22 cellular contexts compared by ENCODE assay signal in genomic region chr6:5303711-5304110, GRCh38. TPM values are rescaled to one million over a fixed set of nuclear protein-coding genes. Genes with fewer than 3 reads are reported as not detected.
DNase-seq lines count a peak whose midpoint lies in the region; ATAC-seq and TF ChIP-seq lines count a peak whose summit lies in the region.
"Had no signal": no experiment of that assay in that cellular context is flagged by ENCODE, and none has a peak within 500 bp of the region (broad histone marks: within the 10 kb centered on the region; RNA-seq: fewer than 3 reads in every experiment).

No MANE protein-coding gene starts in this region.

- H3K27me3 ChIP-seq in HCT116 (ENCODE audit: insufficient read depth, low read length): no peaks in the 10 kb centered on the region
- H3K27me3 ChIP-seq: adrenal gland, heart right ventricle, right lobe of liver, suprapubic skin had no signal

- peak overlapping the region; percentile 81 for H3K27ac Mint-ChIP-seq in stimulated activated memory B cell treated with anti-CD40 and anti-IgM and Interleukin-4, amounts not matched to agents 10 μg/mL and 1 μg/mL and 100 μg/mL, for 72 hours
- H3K27ac Mint-ChIP-seq: H9 had no signal

- peaks cover 0 to 6% of the 10 kb centered on the region in 2 experiments; a peak in 1 of 4 replicates for H3K4me1 ChIP-seq in HCT116 (ENCODE audit: control insufficient read depth in 1 of 2, insufficient read depth in 2 of 2, low read length in 2 of 2)
- H3K4me1 ChIP-seq: adrenal gland had no signal

- H3K9ac ChIP-seq in HCT116 (ENCODE audit: low read length): no peak overlapping the region

- no peaks in the 10 kb centered on the region for H4K20me1 ChIP-seq in HCT116 (ENCODE audit: insufficient read depth)

- TF ChIP-seq CTCF in HCT116 (IDR thresholded peaks at IDR 0.05 in 2 of 3, conservative IDR thresholded peaks at IDR 0.05 in 1 of 3; ENCODE audit: borderline replicate concordance in 1 of 3, insufficient read depth in 1 of 3, low read depth in 2 of 3, low read length in 2 of 3) (no peak), VCaP (conservative IDR thresholded peaks at IDR 0.05) (no peak), epithelial cell of proximal tubule (conservative IDR thresholded peaks at IDR 0.05; ENCODE audit: low read depth, low read length) (no peak)

- H3K36me3 Mint-ChIP-seq in stimulated activated memory B cell treated with anti-CD40 and anti-IgM and Interleukin-4, amounts not matched to agents 10 μg/mL and 1 μg/mL and 100 μg/mL, for 72 hours: peaks cover 9% of the 10 kb centered on the region
- H3K36me3 Mint-ChIP-seq: activated CD8-positive, alpha-beta memory T cell treated with anti-CD3 and anti-CD28 coated beads, Interleukin-2, amount 10 ng/mL, durations not matched to agents 7 days and 5 days had no signal

- no peaks in the 10 kb centered on the region for H3K9me2 ChIP-seq in HCT116 (ENCODE audit: insufficient read depth)

- H3K9me3 ChIP-seq in HCT116 (ENCODE audit: control insufficient read depth in 1 of 2, insufficient read depth in 1 of 2, low read depth in 1 of 2, low read length in 2 of 2): no peaks in the 10 kb centered on the region
- H3K9me3 ChIP-seq: adrenal gland, heart right ventricle, right lobe of liver, suprapubic skin had no signal

- RAD21 ChIA-PET in HCT116 (lab: Charles Lee; ENCODE audit: low non-redundant PET in 1 of 2, low total read pairs in 2 of 2, uncharacterized antibody in 2 of 2, unreplicated experiment in 2 of 2): interaction anchor here in 1 of 2 experiments (0.9 kb wide), 1 partner anchor 160 kb away, joined by 3 read pairs; no protein-coding TSS in a partner anchor

- DNase-seq in HCT116 (ENCODE audit: low read depth, low spot score) (no peak), epithelial cell of proximal tubule (ENCODE audit: low read depth) (peak; percentile 53), DMS153 (lab: John Stamatoyannopoulos, UW) (no peak)
- DNase-seq: KG1, NCI-H510A, SHP77 had no signal

- ATAC-seq in HCT116 (no peak), HG03108 (IDR thresholded peaks at IDR 0.05; ENCODE audit: unreplicated experiment) (no peak), HG03135 (IDR thresholded peaks at IDR 0.05; ENCODE audit: unreplicated experiment) (no peak)
- ATAC-seq in stimulated activated memory B cell treated with anti-CD40 and anti-IgM and Interleukin-4, amounts not matched to agents 10 μg/mL and 1 μg/mL and 100 μg/mL, for 72 hours: no peak

- H3K79me2 ChIP-seq in HCT116 (ENCODE audit: insufficient read depth, low read length): no peaks in the 10 kb centered on the region; the same call in 1 of the 2 replicates

- BruUV-seq in HCT116 (replicated peaks; lab: Mats Ljungman, UMichigan): no TSS peak

- no peak for TF ChIP-seq RAD21 in HCT116 (IDR thresholded peaks at IDR 0.05; ENCODE audit: low read depth)

- H2AFZ ChIP-seq in HCT116 (ENCODE audit: low read depth, low read length, poor library complexity, severe bottlenecking): no peak overlapping the region
- H2AFZ ChIP-seq: PC-9 had no signal

- no peaks in the 10 kb centered on the region for H3K27me3 Mint-ChIP-seq in stimulated activated memory B cell treated with anti-CD40 and anti-IgM and Interleukin-4, amounts not matched to agents 10 μg/mL and 1 μg/mL and 100 μg/mL, for 72 hours
- H3K27me3 Mint-ChIP-seq: activated CD4-positive, alpha-beta T cell treated with anti-CD3 and anti-CD28 coated beads, Interleukin-2, amount 10 ng/mL, durations not matched to agents 7 days and 5 days; activated CD8-positive, alpha-beta memory T cell treated with anti-CD3 and anti-CD28 coated beads, Interleukin-2, amount 10 ng/mL, durations not matched to agents 7 days and 5 days; CD4-positive, CD25-positive, alpha-beta regulatory T cell had no signal

- peaks cover 30% of the 10 kb centered on the region for H3K4me1 Mint-ChIP-seq in stimulated activated memory B cell treated with anti-CD40 and anti-IgM and Interleukin-4, amounts not matched to agents 10 μg/mL and 1 μg/mL and 100 μg/mL, for 72 hours

- H3K4me3 ChIP-seq in HCT116 (replicated peaks in 1 of 2; ENCODE audit: low read depth in 1 of 2, low read length in 2 of 2): no peak overlapping the region
- H3K4me3 ChIP-seq in epithelial cell of proximal tubule (ENCODE audit: low read depth, low read length): peak overlapping the region; percentile 31
- H3K4me3 ChIP-seq: adrenal gland, heart right ventricle, PC-9, right lobe of liver, suprapubic skin had no signal

- no peak overlapping the region for H3K4me3 Mint-ChIP-seq in stimulated activated memory B cell treated with anti-CD40 and anti-IgM and Interleukin-4, amounts not matched to agents 10 μg/mL and 1 μg/mL and 100 μg/mL, for 72 hours
- H3K4me3 Mint-ChIP-seq: activated CD4-positive, alpha-beta T cell treated with anti-CD3 and anti-CD28 coated beads, Interleukin-2, amount 10 ng/mL, durations not matched to agents 7 days and 5 days; H9 had no signal

- H3K36me3 ChIP-seq in HCT116 (ENCODE audit: control insufficient read depth in 1 of 2, insufficient read depth in 2 of 2, low read length in 2 of 2): no peaks in the 10 kb centered on the region
- H3K36me3 ChIP-seq: adrenal gland, heart right ventricle, right lobe of liver, suprapubic skin had no signal

- H3K27ac ChIP-seq in HCT116 (ENCODE audit: low read depth, low read length): no peak overlapping the region
- 0 out of 2 replicates have a peak overlapping the region, but pooled peaks have one; percentile 13 for H3K27ac ChIP-seq in VCaP
- H3K27ac ChIP-seq: adrenal gland, epithelial cell of prostate, heart right ventricle, PC-9, right lobe of liver, suprapubic skin had no signal

- H3K9me3 Mint-ChIP-seq in stimulated activated memory B cell treated with anti-CD40 and anti-IgM and Interleukin-4, amounts not matched to agents 10 μg/mL and 1 μg/mL and 100 μg/mL, for 72 hours: no peaks in the 10 kb centered on the region
- H3K9me3 Mint-ChIP-seq: activated CD4-positive, alpha-beta T cell treated with anti-CD3 and anti-CD28 coated beads, Interleukin-2, amount 10 ng/mL, durations not matched to agents 7 days and 5 days; brain; CD4-positive, CD25-positive, alpha-beta regulatory T cell; H9; T-helper 2 cell treated with Interferon-gamma antibody and Interleukin-4, amounts not matched to agents 5 μg/mL and 100 μg/mL, for 36 hours had no signal

- CTCF ChIA-PET in HCT116 (lab: Charles Lee): interaction anchor here (0.8 to 3.2 kb wide), 7 partner anchors 8 to 160 kb away, joined by 3 to 26 read pairs (median 3); no protein-coding TSS in a partner anchor

- 0 out of 2 replicates have a peak overlapping the region, but pooled peaks have one; percentile 9 for H3K4me2 ChIP-seq in HCT116 (ENCODE audit: low read length)
- H3K4me2 ChIP-seq: PC-9 had no signal

- no peak for TF ChIP-seq POLR2A in HCT116 (IDR thresholded peaks at IDR 0.05; ENCODE audit: borderline replicate concordance, extremely low read depth, insufficient read depth, insufficient read length)

- POLR2A ChIA-PET in HCT116 (lab: Charles Lee): no interaction called here

- intact Hi-C loops in HCT116 (cut with micrococcal nuclease): loop anchor here (1.0 to 2.0 kb wide), 3 partner anchors 88 to 247 kb away; no protein-coding TSS in a partner anchor

TF ChIP-seq in HCT116, 20 proteins besides CTCF, POLR2A, EP300 and RAD21 (continues in another document):
- TF ChIP-seq REST (IDR thresholded peaks at IDR 0.05; ENCODE audit: low read depth) (no peak), ZBTB33 (IDR thresholded peaks at IDR 0.05; ENCODE audit: extremely low read depth, insufficient replicate concordance, low read length) (no peak), CBX3 (IDR thresholded peaks at IDR 0.05; ENCODE audit: low read depth) (no peak), TCF7L2 (IDR thresholded peaks at IDR 0.05; ENCODE audit: borderline replicate concordance, extremely low read depth, insufficient read depth, insufficient read length) (no peak), EZH2phosphoT487 (IDR thresholded peaks at IDR 0.05; ENCODE audit: borderline replicate concordance) (no peak)

RNA-seq across cellular contexts. Expression of gene FARS2, which starts 42.4 kb away (rescaled TPM):
- 13.8 TPM for total RNA-seq in HCT116 (2021; ENCODE audit: unreplicated experiment)
- polyA plus RNA-seq in HCT116 (2012): 6.3 and 9.6 TPM in 2 replicates
- 7.7 and 17.9 TPM in 2 replicates for total RNA-seq in epithelial cell of proximal tubule

RNA-seq across cellular contexts. Expression of gene LYRM4, which starts 43.0 kb away (rescaled TPM):
- total RNA-seq in HCT116 (2021; ENCODE audit: unreplicated experiment) (30.1 TPM), epithelial cell of proximal tubule (17.8 and 30.7 TPM in 2 replicates)
- 19.7 and 20.0 TPM in 2 replicates for polyA plus RNA-seq in HCT116 (2012)
